Comparison of ENCODE assay signal across 9 cellular contexts in the genomic region with DNA sequence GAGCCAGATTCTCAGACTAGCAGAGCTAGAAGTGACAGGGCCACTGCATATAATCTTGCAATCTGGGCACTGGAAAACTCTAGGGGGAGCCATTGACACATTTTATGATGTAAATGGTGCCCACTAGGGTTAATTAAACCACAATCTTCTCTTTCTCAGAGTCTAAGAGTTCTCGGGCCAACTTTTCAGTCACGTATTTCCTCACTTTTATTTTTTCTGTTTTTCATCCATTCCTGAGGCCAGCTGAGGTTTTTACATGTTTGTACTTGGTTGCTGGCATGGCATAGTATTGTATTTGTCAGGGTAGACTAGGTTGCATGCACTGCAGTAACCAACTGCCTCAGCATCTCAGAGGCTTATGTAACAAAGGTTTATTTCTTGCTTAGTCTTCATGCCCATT.
DNase-seq lines count a peak whose midpoint lies in the region; ATAC-seq and TF ChIP-seq lines count a peak whose summit lies in the region.
"Had no signal": no experiment of that assay in that cellular context is flagged by ENCODE, and none has a peak within 500 bp of the region (broad histone marks: within the 10 kb centered on the region; RNA-seq: fewer than 3 reads in every experiment).

No MANE protein-coding gene starts in this region.

- 19% methylated on average over 2 of the region's 2 CpGs for WGBS in right lobe of liver (ENCODE audit: insufficient coverage, low coverage, low lambda C conversion rate, missing lambda C conversion rate)

- H3K4me1 ChIP-seq in left ventricle myocardium inferior: no peaks in the 10 kb centered on the region
- no peaks in the 10 kb centered on the region for H3K4me1 ChIP-seq in adipocyte (ENCODE audit: control insufficient read depth, insufficient read depth, low read length)
- H3K4me1 ChIP-seq in right lobe of liver: no peaks in the 10 kb centered on the region

- peaks cover 34% of the 10 kb centered on the region for H3K27me3 ChIP-seq in left ventricle myocardium inferior (ENCODE audit: low read depth)
- H3K27me3 ChIP-seq in adipocyte (replicated peaks; ENCODE audit: control insufficient read depth, insufficient read depth, low read length): peaks cover 42% of the 10 kb centered on the region
- H3K27me3 ChIP-seq in right lobe of liver: no peaks in the 10 kb centered on the region

- TF ChIP-seq CTCF in left ventricle myocardium inferior (IDR thresholded peaks at IDR 0.05; ENCODE audit: borderline replicate concordance) (peak; percentile 54), right lobe of liver (IDR thresholded peaks at IDR 0.05) (peak; percentile 1 to 54 (median 24))

- H3K27ac ChIP-seq in left ventricle myocardium inferior (replicated peaks): no peak overlapping the region
- H3K27ac ChIP-seq in right lobe of liver: no peak overlapping the region

- no peaks in the 10 kb centered on the region for H3K36me3 Mint-ChIP-seq in activated naive CD8-positive, alpha-beta T cell treated with anti-CD3 and anti-CD28 coated beads for 36 hours
- H3K36me3 Mint-ChIP-seq: activated naive CD8-positive, alpha-beta T cell treated with anti-CD3 and anti-CD28 coated beads, Interleukin-2, amount 10 ng/mL, durations not matched to agents 7 days and 5 days had no signal

- no peak overlapping the region for H3K27ac Mint-ChIP-seq in activated naive CD8-positive, alpha-beta T cell treated with anti-CD3 and anti-CD28 coated beads for 36 hours
- H3K27ac Mint-ChIP-seq: activated naive CD8-positive, alpha-beta T cell treated with anti-CD3 and anti-CD28 coated beads, Interleukin-2, amount 10 ng/mL, durations not matched to agents 7 days and 5 days had no signal

- peaks cover 10% of the 10 kb centered on the region for H3K9me3 ChIP-seq in left ventricle myocardium inferior (replicated peaks)
- no peaks in the 10 kb centered on the region for H3K9me3 ChIP-seq in adipocyte (ENCODE audit: control insufficient read depth, low read length)
- no peaks in the 10 kb centered on the region for H3K9me3 ChIP-seq in right lobe of liver

- no peak for DNase-seq in left ventricle myocardium inferior
- DNase-seq in Right ventricle myocardium inferior (ENCODE audit: missing footprints): no peak
- DNase-seq in NCI-H2029 treated with DMSO at 0.1 percent for 48 hours (lab: John Stamatoyannopoulos, UW): peak; percentile 44
- peak; percentile 32 for DNase-seq in adipocyte (ENCODE audit: low read depth)
- DNase-seq in right lobe of liver: no peak
- no peak for DNase-seq in ureter (ENCODE audit: low spot score)
- DNase-seq in AG08395 (ENCODE audit: low spot score): no peak
- no peak for DNase-seq in activated naive CD8-positive, alpha-beta T cell treated with anti-CD3 and anti-CD28 coated beads for 36 hours
- DNase-seq: activated naive CD8-positive, alpha-beta T cell treated with anti-CD3 and anti-CD28 coated beads, Interleukin-2, amount 10 ng/mL, durations not matched to agents 7 days and 5 days had no signal

- H3K4me3 ChIP-seq in left ventricle myocardium inferior (no peak overlapping the region), adipocyte (ENCODE audit: low read length) (no peak overlapping the region), right lobe of liver (no peak overlapping the region)

- peaks cover 5% of the 10 kb centered on the region for H3K9me3 Mint-ChIP-seq in activated naive CD8-positive, alpha-beta T cell treated with anti-CD3 and anti-CD28 coated beads for 36 hours

- no peak for TF ChIP-seq POLR2A in right lobe of liver (IDR thresholded peaks at IDR 0.05)

- ATAC-seq in Right ventricle myocardium inferior: no peak
- ATAC-seq in right lobe of liver: peak in 2 of 4 donors; percentile 28 to 68

- peaks cover 31% of the 10 kb centered on the region for H3K27me3 Mint-ChIP-seq in activated naive CD8-positive, alpha-beta T cell treated with anti-CD3 and anti-CD28 coated beads for 36 hours

- no peak overlapping the region for H3K4me3 Mint-ChIP-seq in activated naive CD8-positive, alpha-beta T cell treated with anti-CD3 and anti-CD28 coated beads for 36 hours
- H3K4me3 Mint-ChIP-seq: activated naive CD8-positive, alpha-beta T cell treated with anti-CD3 and anti-CD28 coated beads, Interleukin-2, amount 10 ng/mL, durations not matched to agents 7 days and 5 days had no signal

- H3K36me3 ChIP-seq in left ventricle myocardium inferior (no peaks in the 10 kb centered on the region), adipocyte (ENCODE audit: control insufficient read depth, insufficient read depth, low read length, severe bottlenecking) (no peaks in the 10 kb centered on the region), right lobe of liver (no peaks in the 10 kb centered on the region)

- H3K4me1 Mint-ChIP-seq in activated naive CD8-positive, alpha-beta T cell treated with anti-CD3 and anti-CD28 coated beads for 36 hours: no peaks in the 10 kb centered on the region
- H3K4me1 Mint-ChIP-seq: activated naive CD8-positive, alpha-beta T cell treated with anti-CD3 and anti-CD28 coated beads, Interleukin-2, amount 10 ng/mL, durations not matched to agents 7 days and 5 days had no signal

- intact Hi-C loops in left ventricle myocardium inferior (cut with micrococcal nuclease): no loop called here
- intact Hi-C loops in Right ventricle myocardium inferior (cut with DNase I): no loop called here
- intact Hi-C loops in right lobe of liver (cut with DNase I): no loop called here

- H3K9ac ChIP-seq in adipocyte (ENCODE audit: low read length): no peak overlapping the region

Comparison
In these comparisons a context has a peak if more than half of its experiments do, and no peak if none do; other contexts are left out.
1. DNase-seq: peak in NCI-H2029 treated with DMSO at 0.1 percent for 48 hours (single experiment) and adipocyte (single experiment); none in left ventricle myocardium inferior (single experiment), Right ventricle myocardium inferior (single experiment), right lobe of liver (0 of 3), ureter (single experiment), AG08395 (single experiment) and activated naive CD8-positive, alpha-beta T cell treated with anti-CD3 and anti-CD28 coated beads for 36 hours (single experiment).